ENCODE assay signal across 8 cellular contexts in the genomic region with DNA sequence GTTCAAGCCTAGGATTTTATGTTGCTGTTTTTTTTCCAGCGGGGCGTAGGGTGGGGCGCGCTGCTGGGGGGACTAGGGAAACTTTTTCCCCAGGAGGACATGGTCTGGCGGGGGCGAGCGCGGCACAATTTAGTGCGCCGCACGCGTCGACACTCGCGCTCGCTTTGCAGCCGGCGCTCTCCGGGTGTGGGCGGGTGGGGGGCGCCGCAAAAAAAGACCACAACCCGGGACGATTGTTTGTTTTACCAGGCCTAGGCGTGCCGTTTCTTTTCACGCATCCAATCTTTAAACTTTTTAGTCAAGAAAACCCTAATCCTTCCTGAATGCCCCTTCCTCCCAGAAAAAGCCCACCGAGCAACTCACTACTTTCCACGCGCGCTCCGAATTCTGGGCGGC. TPM values are rescaled to one million over a fixed set of nuclear protein-coding genes. Genes with fewer than 3 reads are reported as not detected.
DNase-seq lines count a peak whose midpoint lies in the region; ATAC-seq, FAIRE-seq and TF ChIP-seq lines count a peak whose summit lies in the region.

No MANE protein-coding gene starts in this region.

- peak overlapping the region; percentile 98 to 100 (median 99) for H3K27ac ChIP-seq in esophagus squamous epithelium

- peak; percentile 80 for FAIRE-seq in GM19239 (lab: Jason Lieb, UNC)

- H3K4me3 Mint-ChIP-seq in osteocyte (ENCODE audit: unreplicated experiment) = peak overlapping the region; percentile 92

- H3K9me3 Mint-ChIP-seq in osteocyte (ENCODE audit: unreplicated experiment) = peaks cover 1% of the 10 kb centered on the region

- DNase-seq in GM19239 (ENCODE audit: insufficient read length, low spot score) (no peak), T-helper 2 cell (peak in 3 of 5 experiments; percentile 42 to 71 (median 44)), esophagus squamous epithelium (lab: John Stamatoyannopoulos, UW) (no peak), osteocyte (ENCODE audit: extremely low spot score, unreplicated experiment) (no peak), SK-N-DZ (ENCODE audit: low spot score) (no peak), medulla oblongata (ENCODE audit: extremely low spot score) (no peak)
- no peak for DNase-seq in activated CD4-positive, CD25-positive, alpha-beta regulatory T cell treated with anti-CD3 and anti-CD28 coated beads, Interleukin-2, amount 50 U/mL, for 72 hours

- no peak for ATAC-seq in HG02623 (IDR thresholded peaks at IDR 0.05; ENCODE audit: unreplicated experiment)

- 0% methylated on average over 5 to 15 of the region's 33 CpGs for WGBS in esophagus squamous epithelium, 2 donors

- H3K36me3 Mint-ChIP-seq in osteocyte (ENCODE audit: unreplicated experiment) = peaks cover 36% of the 10 kb centered on the region

- H3K27me3 Mint-ChIP-seq in osteocyte (ENCODE audit: unreplicated experiment) = no peaks in the 10 kb centered on the region

- no peaks in the 10 kb centered on the region for H3K27me3 ChIP-seq in esophagus squamous epithelium

- H3K9me3 ChIP-seq in esophagus squamous epithelium = no peaks in the 10 kb centered on the region

- H3K27ac Mint-ChIP-seq in osteocyte (ENCODE audit: unreplicated experiment) = peak overlapping the region; percentile 100

- H3K4me1 Mint-ChIP-seq in osteocyte (ENCODE audit: unreplicated experiment) = peaks cover 51% of the 10 kb centered on the region

- TF ChIP-seq POLR2A in esophagus squamous epithelium (IDR thresholded peaks at IDR 0.05) = no peak

- peaks cover 11 to 30% (median 15%) of the 10 kb centered on the region in 3 donors for H3K36me3 ChIP-seq in esophagus squamous epithelium

- H3K4me1 ChIP-seq in esophagus squamous epithelium = peaks cover 8 to 39% (median 13%) of the 10 kb centered on the region in 3 donors

- TF ChIP-seq CTCF in esophagus squamous epithelium (IDR thresholded peaks at IDR 0.05) = no peak
- no peak for TF ChIP-seq CTCF in osteocyte (IDR thresholded peaks at IDR 0.05)

- H3K4me3 ChIP-seq in esophagus squamous epithelium = peak overlapping the region; percentile 69 to 95 (median 86)

- intact Hi-C loops in esophagus squamous epithelium (cut with DNase I) = no loop called here

RNA-seq across cellular contexts. Expression of gene ZFP36L1, which starts 0.9 kb away (rescaled TPM):
- 100 to 1,000 TPM in 3 of 4 donors, 10 to 100 TPM in 1; 75.4 to 364 (median 152) TPM for total RNA-seq in esophagus squamous epithelium
- total RNA-seq in osteocyte = 311 and 352 TPM in 2 replicates
- 1.4 and 3.7 TPM in 2 replicates for polyA plus RNA-seq in SK-N-DZ (2014; cell fraction: cytosol; rRNA removed)
- 0.45 and 0.78 TPM in 2 replicates for polyA plus RNA-seq in SK-N-DZ (2014; cell fraction: nucleus; rRNA removed)

Comparison
In these comparisons a context has a peak if more than half of its experiments do, and no peak if none do; other contexts are left out.
1. DNase-seq: peak in T-helper 2 cell (3 of 5); none in GM19239 (single experiment), esophagus squamous epithelium (single experiment), osteocyte (single experiment), SK-N-DZ (single experiment), activated CD4-positive, CD25-positive, alpha-beta regulatory T cell treated with anti-CD3 and anti-CD28 coated beads, Interleukin-2, amount 50 U/mL, for 72 hours (single experiment) and medulla oblongata (single experiment).